Comparison of ENCODE assay signal across 15 cellular contexts in the genomic region with DNA sequence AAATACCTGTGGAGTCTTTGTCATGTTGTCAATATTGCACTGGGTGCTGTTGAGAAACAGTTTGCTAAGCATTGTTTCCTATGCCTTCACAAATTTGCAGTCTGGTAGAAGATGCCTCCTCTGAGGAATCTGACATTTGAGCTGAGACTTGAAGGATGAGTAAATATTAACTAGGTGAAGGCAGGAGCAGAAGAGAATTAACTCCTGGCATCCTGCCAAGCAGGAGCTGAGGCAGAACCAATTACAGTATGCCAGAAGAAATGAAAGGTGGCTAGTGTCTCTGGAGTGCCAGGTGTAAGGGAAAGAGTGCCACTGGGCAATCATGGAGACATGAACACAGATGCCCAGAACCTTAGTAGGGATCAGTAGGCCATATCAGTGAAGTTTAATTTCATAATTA.
A peak's percentile ranks its signal among the peaks of the same experiment; 100 is the strongest.
DNase-seq lines count a peak whose midpoint lies in the region; ATAC-seq and TF ChIP-seq lines count a peak whose summit lies in the region.
"Had no signal": no experiment of that assay in that cellular context is flagged by ENCODE, and none has a peak within 500 bp of the region (broad histone marks: within the 10 kb centered on the region; RNA-seq: fewer than 3 reads in every experiment).

No MANE protein-coding gene starts in this region.

- no peaks in the 10 kb centered on the region for H3K27me3 ChIP-seq in upper lobe of left lung
- H3K27me3 ChIP-seq: neutrophil had no signal

- no peaks in the 10 kb centered on the region for H3K4me1 ChIP-seq in upper lobe of left lung

- no peak for TF ChIP-seq EP300 in upper lobe of left lung (IDR thresholded peaks at IDR 0.05)

- ATAC-seq in upper lobe of left lung (ENCODE audit: low FRiP score in 2 of 2) = no peak
- ATAC-seq: right cardiac atrium had no signal

- TF ChIP-seq CTCF in epithelial cell of proximal tubule (conservative IDR thresholded peaks at IDR 0.05; ENCODE audit: low read depth, low read length) (no peak), upper lobe of left lung (IDR thresholded peaks at IDR 0.05) (no peak)

- H3K36me3 ChIP-seq in upper lobe of left lung = no peaks in the 10 kb centered on the region
- H3K36me3 ChIP-seq: neutrophil had no signal

- no peak for TF ChIP-seq POLR2A in upper lobe of left lung (IDR thresholded peaks at IDR 0.05)

- no peak overlapping the region for H3K27ac ChIP-seq in upper lobe of left lung
- H3K27ac ChIP-seq: neutrophil had no signal

- DNase-seq in COR-L47 (lab: John Stamatoyannopoulos, UW) (peak; percentile 37), HK-2 (ENCODE audit: unreplicated experiment) (peak; percentile 58), NCI-H2171 treated with DMSO at 0.1 percent for 48 hours (lab: John Stamatoyannopoulos, UW) (peak; percentile 90), epithelial cell of proximal tubule (ENCODE audit: low read depth) (peak; percentile 77), upper lobe of left lung (no peak), NCI-H2227 treated with DMSO at 0.1 percent for 48 hours (lab: John Stamatoyannopoulos, UW) (no peak), GM03348 (ENCODE audit: low spot score) (no peak)
- no peak for DNase-seq in effector CD8-positive, alpha-beta T cell (lab: John Stamatoyannopoulos, UW)
- DNase-seq: activated naive CD4-positive, alpha-beta T cell; aorta; immature natural killer cell; right cardiac atrium; stimulated activated CD4-positive, alpha-beta T cell treated with anti-CD3 and anti-CD28 coated beads, Interleukin-2, amount 100 ng/mL, for 24 hours; T-helper 2 cell had no signal

- H3K9me3 ChIP-seq in upper lobe of left lung = no peaks in the 10 kb centered on the region
- H3K9me3 ChIP-seq: neutrophil had no signal

- H3K4me3 ChIP-seq in epithelial cell of proximal tubule (ENCODE audit: low read depth, low read length) (no peak overlapping the region), upper lobe of left lung (no peak overlapping the region)

Comparison
In these comparisons a context has a peak if more than half of its experiments do, and no peak if none do; other contexts are left out.
1. DNase-seq: peak in COR-L47 (single experiment), HK-2 (single experiment), NCI-H2171 treated with DMSO at 0.1 percent for 48 hours (single experiment) and epithelial cell of proximal tubule (single experiment); none in upper lobe of left lung (0 of 2), NCI-H2227 treated with DMSO at 0.1 percent for 48 hours (single experiment), GM03348 (single experiment) and effector CD8-positive, alpha-beta T cell (single experiment).